In genomic region chrX:80511969-80512760, GRCh38 we compare ENCODE assay signal across 1 cellular context.
TF ChIP-seq lines count a peak whose summit lies in the region.

No MANE protein-coding gene starts in this region.

TF ChIP-seq in K562, 482 proteins besides CTCF, POLR2A, EP300 and RAD21 (continued from another document and continues in another):
- TF ChIP-seq, protein P1, sequence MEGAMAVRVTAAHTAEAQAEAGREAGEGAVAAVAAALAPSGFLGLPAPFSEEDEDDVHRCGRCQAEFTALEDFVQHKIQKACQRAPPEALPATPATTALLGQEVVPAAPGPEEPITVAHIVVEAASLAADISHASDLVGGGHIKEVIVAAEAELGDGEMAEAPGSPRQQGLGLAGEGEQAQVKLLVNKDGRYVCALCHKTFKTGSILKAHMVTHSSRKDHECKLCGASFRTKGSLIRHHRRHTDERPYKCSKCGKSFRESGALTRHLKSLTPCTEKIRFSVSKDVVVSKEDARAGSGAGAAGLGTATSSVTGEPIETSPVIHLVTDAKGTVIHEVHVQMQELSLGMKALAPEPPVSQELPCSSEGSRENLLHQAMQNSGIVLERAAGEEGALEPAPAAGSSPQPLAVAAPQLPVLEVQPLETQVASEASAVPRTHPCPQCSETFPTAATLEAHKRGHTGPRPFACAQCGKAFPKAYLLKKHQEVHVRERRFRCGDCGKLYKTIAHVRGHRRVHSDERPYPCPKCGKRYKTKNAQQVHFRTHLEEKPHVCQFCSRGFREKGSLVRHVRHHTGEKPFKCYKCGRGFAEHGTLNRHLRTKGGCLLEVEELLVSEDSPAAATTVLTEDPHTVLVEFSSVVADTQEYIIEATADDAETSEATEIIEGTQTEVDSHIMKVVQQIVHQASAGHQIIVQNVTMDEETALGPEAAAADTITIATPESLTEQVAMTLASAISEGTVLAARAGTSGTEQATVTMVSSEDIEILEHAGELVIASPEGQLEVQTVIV (CRISPR knock-in tag; IDR thresholded peaks at IDR 0.05; ENCODE audit: borderline replicate concordance): no peak
- TF ChIP-seq TAF15 (IDR thresholded peaks at IDR 0.05; ENCODE audit: low read depth, low read length): no peak
- TF ChIP-seq ZNF583 (CRISPR knock-in tag; IDR thresholded peaks at IDR 0.05): no peak
- no peak for TF ChIP-seq ETV1 (tag; conservative IDR thresholded peaks at IDR 0.05; ENCODE audit: low read depth)
- no peak for TF ChIP-seq MXI1 (IDR thresholded peaks at IDR 0.05; ENCODE audit: low read depth, low read length)
- TF ChIP-seq ATF7 (IDR thresholded peaks at IDR 0.05): peak; percentile 78
- TF ChIP-seq BRF1 (IDR thresholded peaks at IDR 0.05; ENCODE audit: borderline replicate concordance, extremely low read depth, insufficient read length): no peak
- TF ChIP-seq ZNF347 (CRISPR knock-in tag; IDR thresholded peaks at IDR 0.05; ENCODE audit: low read depth): no peak
- no peak for TF ChIP-seq SREBF2 (CRISPR knock-in tag; IDR thresholded peaks at IDR 0.05)
- TF ChIP-seq, protein P2, sequence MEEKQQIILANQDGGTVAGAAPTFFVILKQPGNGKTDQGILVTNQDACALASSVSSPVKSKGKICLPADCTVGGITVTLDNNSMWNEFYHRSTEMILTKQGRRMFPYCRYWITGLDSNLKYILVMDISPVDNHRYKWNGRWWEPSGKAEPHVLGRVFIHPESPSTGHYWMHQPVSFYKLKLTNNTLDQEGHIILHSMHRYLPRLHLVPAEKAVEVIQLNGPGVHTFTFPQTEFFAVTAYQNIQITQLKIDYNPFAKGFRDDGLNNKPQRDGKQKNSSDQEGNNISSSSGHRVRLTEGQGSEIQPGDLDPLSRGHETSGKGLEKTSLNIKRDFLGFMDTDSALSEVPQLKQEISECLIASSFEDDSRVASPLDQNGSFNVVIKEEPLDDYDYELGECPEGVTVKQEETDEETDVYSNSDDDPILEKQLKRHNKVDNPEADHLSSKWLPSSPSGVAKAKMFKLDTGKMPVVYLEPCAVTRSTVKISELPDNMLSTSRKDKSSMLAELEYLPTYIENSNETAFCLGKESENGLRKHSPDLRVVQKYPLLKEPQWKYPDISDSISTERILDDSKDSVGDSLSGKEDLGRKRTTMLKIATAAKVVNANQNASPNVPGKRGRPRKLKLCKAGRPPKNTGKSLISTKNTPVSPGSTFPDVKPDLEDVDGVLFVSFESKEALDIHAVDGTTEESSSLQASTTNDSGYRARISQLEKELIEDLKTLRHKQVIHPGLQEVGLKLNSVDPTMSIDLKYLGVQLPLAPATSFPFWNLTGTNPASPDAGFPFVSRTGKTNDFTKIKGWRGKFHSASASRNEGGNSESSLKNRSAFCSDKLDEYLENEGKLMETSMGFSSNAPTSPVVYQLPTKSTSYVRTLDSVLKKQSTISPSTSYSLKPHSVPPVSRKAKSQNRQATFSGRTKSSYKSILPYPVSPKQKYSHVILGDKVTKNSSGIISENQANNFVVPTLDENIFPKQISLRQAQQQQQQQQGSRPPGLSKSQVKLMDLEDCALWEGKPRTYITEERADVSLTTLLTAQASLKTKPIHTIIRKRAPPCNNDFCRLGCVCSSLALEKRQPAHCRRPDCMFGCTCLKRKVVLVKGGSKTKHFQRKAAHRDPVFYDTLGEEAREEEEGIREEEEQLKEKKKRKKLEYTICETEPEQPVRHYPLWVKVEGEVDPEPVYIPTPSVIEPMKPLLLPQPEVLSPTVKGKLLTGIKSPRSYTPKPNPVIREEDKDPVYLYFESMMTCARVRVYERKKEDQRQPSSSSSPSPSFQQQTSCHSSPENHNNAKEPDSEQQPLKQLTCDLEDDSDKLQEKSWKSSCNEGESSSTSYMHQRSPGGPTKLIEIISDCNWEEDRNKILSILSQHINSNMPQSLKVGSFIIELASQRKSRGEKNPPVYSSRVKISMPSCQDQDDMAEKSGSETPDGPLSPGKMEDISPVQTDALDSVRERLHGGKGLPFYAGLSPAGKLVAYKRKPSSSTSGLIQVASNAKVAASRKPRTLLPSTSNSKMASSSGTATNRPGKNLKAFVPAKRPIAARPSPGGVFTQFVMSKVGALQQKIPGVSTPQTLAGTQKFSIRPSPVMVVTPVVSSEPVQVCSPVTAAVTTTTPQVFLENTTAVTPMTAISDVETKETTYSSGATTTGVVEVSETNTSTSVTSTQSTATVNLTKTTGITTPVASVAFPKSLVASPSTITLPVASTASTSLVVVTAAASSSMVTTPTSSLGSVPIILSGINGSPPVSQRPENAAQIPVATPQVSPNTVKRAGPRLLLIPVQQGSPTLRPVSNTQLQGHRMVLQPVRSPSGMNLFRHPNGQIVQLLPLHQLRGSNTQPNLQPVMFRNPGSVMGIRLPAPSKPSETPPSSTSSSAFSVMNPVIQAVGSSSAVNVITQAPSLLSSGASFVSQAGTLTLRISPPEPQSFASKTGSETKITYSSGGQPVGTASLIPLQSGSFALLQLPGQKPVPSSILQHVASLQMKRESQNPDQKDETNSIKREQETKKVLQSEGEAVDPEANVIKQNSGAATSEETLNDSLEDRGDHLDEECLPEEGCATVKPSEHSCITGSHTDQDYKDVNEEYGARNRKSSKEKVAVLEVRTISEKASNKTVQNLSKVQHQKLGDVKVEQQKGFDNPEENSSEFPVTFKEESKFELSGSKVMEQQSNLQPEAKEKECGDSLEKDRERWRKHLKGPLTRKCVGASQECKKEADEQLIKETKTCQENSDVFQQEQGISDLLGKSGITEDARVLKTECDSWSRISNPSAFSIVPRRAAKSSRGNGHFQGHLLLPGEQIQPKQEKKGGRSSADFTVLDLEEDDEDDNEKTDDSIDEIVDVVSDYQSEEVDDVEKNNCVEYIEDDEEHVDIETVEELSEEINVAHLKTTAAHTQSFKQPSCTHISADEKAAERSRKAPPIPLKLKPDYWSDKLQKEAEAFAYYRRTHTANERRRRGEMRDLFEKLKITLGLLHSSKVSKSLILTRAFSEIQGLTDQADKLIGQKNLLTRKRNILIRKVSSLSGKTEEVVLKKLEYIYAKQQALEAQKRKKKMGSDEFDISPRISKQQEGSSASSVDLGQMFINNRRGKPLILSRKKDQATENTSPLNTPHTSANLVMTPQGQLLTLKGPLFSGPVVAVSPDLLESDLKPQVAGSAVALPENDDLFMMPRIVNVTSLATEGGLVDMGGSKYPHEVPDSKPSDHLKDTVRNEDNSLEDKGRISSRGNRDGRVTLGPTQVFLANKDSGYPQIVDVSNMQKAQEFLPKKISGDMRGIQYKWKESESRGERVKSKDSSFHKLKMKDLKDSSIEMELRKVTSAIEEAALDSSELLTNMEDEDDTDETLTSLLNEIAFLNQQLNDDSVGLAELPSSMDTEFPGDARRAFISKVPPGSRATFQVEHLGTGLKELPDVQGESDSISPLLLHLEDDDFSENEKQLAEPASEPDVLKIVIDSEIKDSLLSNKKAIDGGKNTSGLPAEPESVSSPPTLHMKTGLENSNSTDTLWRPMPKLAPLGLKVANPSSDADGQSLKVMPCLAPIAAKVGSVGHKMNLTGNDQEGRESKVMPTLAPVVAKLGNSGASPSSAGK (IDR thresholded peaks at IDR 0.05): no peak
- no peak; the same call in 1 of the 2 replicates for TF ChIP-seq ZBTB2 (IDR thresholded peaks at IDR 0.05)
- TF ChIP-seq, protein P3, sequence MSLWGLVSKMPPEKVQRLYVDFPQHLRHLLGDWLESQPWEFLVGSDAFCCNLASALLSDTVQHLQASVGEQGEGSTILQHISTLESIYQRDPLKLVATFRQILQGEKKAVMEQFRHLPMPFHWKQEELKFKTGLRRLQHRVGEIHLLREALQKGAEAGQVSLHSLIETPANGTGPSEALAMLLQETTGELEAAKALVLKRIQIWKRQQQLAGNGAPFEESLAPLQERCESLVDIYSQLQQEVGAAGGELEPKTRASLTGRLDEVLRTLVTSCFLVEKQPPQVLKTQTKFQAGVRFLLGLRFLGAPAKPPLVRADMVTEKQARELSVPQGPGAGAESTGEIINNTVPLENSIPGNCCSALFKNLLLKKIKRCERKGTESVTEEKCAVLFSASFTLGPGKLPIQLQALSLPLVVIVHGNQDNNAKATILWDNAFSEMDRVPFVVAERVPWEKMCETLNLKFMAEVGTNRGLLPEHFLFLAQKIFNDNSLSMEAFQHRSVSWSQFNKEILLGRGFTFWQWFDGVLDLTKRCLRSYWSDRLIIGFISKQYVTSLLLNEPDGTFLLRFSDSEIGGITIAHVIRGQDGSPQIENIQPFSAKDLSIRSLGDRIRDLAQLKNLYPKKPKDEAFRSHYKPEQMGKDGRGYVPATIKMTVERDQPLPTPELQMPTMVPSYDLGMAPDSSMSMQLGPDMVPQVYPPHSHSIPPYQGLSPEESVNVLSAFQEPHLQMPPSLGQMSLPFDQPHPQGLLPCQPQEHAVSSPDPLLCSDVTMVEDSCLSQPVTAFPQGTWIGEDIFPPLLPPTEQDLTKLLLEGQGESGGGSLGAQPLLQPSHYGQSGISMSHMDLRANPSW (CRISPR knock-in tag; IDR thresholded peaks at IDR 0.05): no peak
- no peak for TF ChIP-seq BCLAF1 (IDR thresholded peaks at IDR 0.05; ENCODE audit: borderline replicate concordance in 1 of 2, control insufficient read depth in 1 of 2, low read depth in 2 of 2, low read length in 1 of 2)
- no peak for TF ChIP-seq NONO (IDR thresholded peaks at IDR 0.05; ENCODE audit: low read depth in 2 of 2, low read length in 1 of 2)
- no peak for TF ChIP-seq DNMT1 (IDR thresholded peaks at IDR 0.05)
- TF ChIP-seq HINFP (tag; conservative IDR thresholded peaks at IDR 0.05; ENCODE audit: low read depth): no peak
